ENCODE assay signal across 23 cellular contexts in the genomic region with DNA sequence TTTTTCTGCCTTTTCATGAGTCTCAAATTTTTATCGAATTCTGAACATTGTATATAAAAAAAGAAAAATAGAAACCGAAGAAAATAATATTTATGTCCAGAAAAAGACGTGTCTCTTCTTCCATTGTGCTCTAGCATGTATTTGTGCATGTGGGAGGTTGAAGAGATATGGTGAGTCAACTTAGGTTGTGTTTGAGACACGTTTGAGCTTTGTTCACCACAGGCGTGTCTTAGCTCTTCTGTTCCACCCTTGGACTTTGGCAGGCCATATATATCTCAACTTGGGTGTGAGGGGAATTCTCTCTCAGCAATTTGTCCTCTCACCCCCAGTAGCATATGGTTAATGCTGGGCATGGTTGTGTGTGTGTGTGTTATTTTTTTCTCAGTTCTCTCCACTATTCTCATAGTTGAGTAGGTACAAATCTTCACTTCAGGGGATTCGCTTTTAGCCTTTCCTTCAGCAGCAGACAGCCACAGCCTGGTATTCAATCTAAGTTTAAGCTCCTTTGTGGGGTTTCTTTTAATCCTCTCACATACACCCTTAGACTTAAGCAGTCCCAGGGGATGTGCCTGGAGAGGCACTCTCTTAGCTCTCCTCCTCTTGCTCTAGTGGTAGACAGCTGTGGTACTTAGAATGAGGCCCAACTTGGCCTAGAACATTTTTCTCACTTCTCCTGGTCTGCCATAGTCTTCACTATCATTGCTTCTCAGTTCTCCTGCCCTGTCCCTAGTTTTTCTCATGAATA.
DNase-seq lines count a peak whose midpoint lies in the region; ATAC-seq, FAIRE-seq and TF ChIP-seq lines count a peak whose summit lies in the region.
"Had no signal": no experiment of that assay in that cellular context is flagged by ENCODE, and none has a peak within 500 bp of the region (broad histone marks: within the 10 kb centered on the region; RNA-seq: fewer than 3 reads in every experiment).

No MANE protein-coding gene starts in this region.

- peak; percentile 70 for FAIRE-seq in D721Med (lab: Jason Lieb, UNC)
- FAIRE-seq: GM18507, H54, HepG2 had no signal

- ATAC-seq in stimulated activated naive B cell treated with anti-CD40 and anti-IgM and Interleukin-4, amounts not matched to agents 10 μg/mL and 1 μg/mL and 100 μg/mL, for 72 hours (replicated peaks) = no peak
- ATAC-seq in activated T-cell treated with anti-CD3 and anti-CD28 coated beads, Interleukin-2, amount 50 U/mL, for 4 hours = no peak
- ATAC-seq in HG03135 (IDR thresholded peaks at IDR 0.05; ENCODE audit: unreplicated experiment) = no peak
- ATAC-seq: CD8-positive, alpha-beta T cell; HepG2; T-cell had no signal

- peak; percentile 17 for DNase-seq in D721Med (ENCODE audit: insufficient read length, low spot score)
- peak; percentile 90 for DNase-seq in NCI-H82 (lab: John Stamatoyannopoulos, UW)
- peak; percentile 52 for DNase-seq in epithelial cell of esophagus (ENCODE audit: low read depth)
- no peak for DNase-seq in stimulated activated naive B cell treated with anti-CD40 and anti-IgM and Interleukin-4, amounts not matched to agents 10 μg/mL and 1 μg/mL and 100 μg/mL, for 72 hours
- DNase-seq in activated T-cell treated with anti-CD3 and anti-CD28 coated beads, Interleukin-2, amount 50 U/mL, for 4 hours = no peak
- no peak for DNase-seq in H7
- DNase-seq: CD8-positive, alpha-beta T cell; DMS153; DND-41; Kasumi-1; NCI-H1092 treated with DMSO at 0.1 percent for 48 hours; NCI-H1436; NCI-H187; NCI-H2227 treated with DMSO at 0.1 percent for 48 hours; NCI-H774; Right ventricle myocardium superior; RPMI8226; T-cell had no signal

- H3K4me1 Mint-ChIP-seq in stimulated activated naive B cell treated with anti-CD40 and anti-IgM and Interleukin-4, amounts not matched to agents 10 μg/mL and 1 μg/mL and 100 μg/mL, for 72 hours = peaks cover 6 to 10% of the 10 kb centered on the region in 2 donors
- peaks cover 2% of the 10 kb centered on the region for H3K4me1 Mint-ChIP-seq in activated T-cell treated with anti-CD3 and anti-CD28 coated beads, Interleukin-2, amount 50 U/mL, for 4 hours (ENCODE audit: low read depth)
- H3K4me1 Mint-ChIP-seq: T-cell had no signal

- peaks cover 0 to 10% of the 10 kb centered on the region in 2 donors for H3K9me3 Mint-ChIP-seq in stimulated activated naive B cell treated with anti-CD40 and anti-IgM and Interleukin-4, amounts not matched to agents 10 μg/mL and 1 μg/mL and 100 μg/mL, for 72 hours
- H3K9me3 Mint-ChIP-seq in activated T-cell treated with anti-CD3 and anti-CD28 coated beads, Interleukin-2, amount 50 U/mL, for 4 hours = peaks cover 8% of the 10 kb centered on the region

- H3K4me3 ChIP-seq in epithelial cell of esophagus (ENCODE audit: low read length) (no peak overlapping the region), H7 (ENCODE audit: insufficient read depth, low read depth, low read length) (no peak overlapping the region)

- H3K36me3 Mint-ChIP-seq in stimulated activated naive B cell treated with anti-CD40 and anti-IgM and Interleukin-4, amounts not matched to agents 10 μg/mL and 1 μg/mL and 100 μg/mL, for 72 hours = peaks cover 0 to 4% of the 10 kb centered on the region in 2 donors
- no peaks in the 10 kb centered on the region for H3K36me3 Mint-ChIP-seq in activated T-cell treated with anti-CD3 and anti-CD28 coated beads, Interleukin-2, amount 50 U/mL, for 4 hours (ENCODE audit: insufficient read depth)
- H3K36me3 Mint-ChIP-seq: CD8-positive, alpha-beta T cell; T-cell had no signal

- H3K27me3 ChIP-seq in H7 (ENCODE audit: control insufficient read depth, insufficient read depth, low read length) = no peaks in the 10 kb centered on the region

- no peak overlapping the region for H3K4me3 Mint-ChIP-seq in stimulated activated naive B cell treated with anti-CD40 and anti-IgM and Interleukin-4, amounts not matched to agents 10 μg/mL and 1 μg/mL and 100 μg/mL, for 72 hours
- no peak overlapping the region for H3K4me3 Mint-ChIP-seq in activated T-cell treated with anti-CD3 and anti-CD28 coated beads, Interleukin-2, amount 50 U/mL, for 4 hours
- H3K4me3 Mint-ChIP-seq: B cell; CD8-positive, alpha-beta T cell; T-cell had no signal

- H3K36me3 ChIP-seq in H7 (replicated peaks; ENCODE audit: control insufficient read depth, insufficient read depth, low read length) = no peaks in the 10 kb centered on the region

- peak overlapping the region; percentile 6 for H3K27ac Mint-ChIP-seq in stimulated activated naive B cell treated with anti-CD40 and anti-IgM and Interleukin-4, amounts not matched to agents 10 μg/mL and 1 μg/mL and 100 μg/mL, for 72 hours
- H3K27ac Mint-ChIP-seq: B cell; CD8-positive, alpha-beta T cell had no signal

- no peaks in the 10 kb centered on the region for H3K27me3 Mint-ChIP-seq in stimulated activated naive B cell treated with anti-CD40 and anti-IgM and Interleukin-4, amounts not matched to agents 10 μg/mL and 1 μg/mL and 100 μg/mL, for 72 hours
- no peaks in the 10 kb centered on the region for H3K27me3 Mint-ChIP-seq in activated T-cell treated with anti-CD3 and anti-CD28 coated beads, Interleukin-2, amount 50 U/mL, for 4 hours (ENCODE audit: low read depth)
- H3K27me3 Mint-ChIP-seq: B cell, T-cell had no signal

- TF ChIP-seq CTCF in D721Med (IDR thresholded peaks at IDR 0.05; ENCODE audit: insufficient read depth, missing control alignments) = no peak
- no peak for TF ChIP-seq CTCF in epithelial cell of esophagus (IDR thresholded peaks at IDR 0.05; ENCODE audit: insufficient read depth, low read depth, low read length, missing control alignments)

Comparison
In these comparisons a context has a peak if more than half of its experiments do, and no peak if none do; other contexts are left out.
1. DNase-seq: peak in D721Med (single experiment), NCI-H82 (single experiment) and epithelial cell of esophagus (single experiment); none in stimulated activated naive B cell treated with anti-CD40 and anti-IgM and Interleukin-4, amounts not matched to agents 10 μg/mL and 1 μg/mL and 100 μg/mL, for 72 hours (single experiment), activated T-cell treated with anti-CD3 and anti-CD28 coated beads, Interleukin-2, amount 50 U/mL, for 4 hours (single experiment) and H7 (single experiment).